Comparison of ENCODE assay signal across 1 cellular context in the genomic region with DNA sequence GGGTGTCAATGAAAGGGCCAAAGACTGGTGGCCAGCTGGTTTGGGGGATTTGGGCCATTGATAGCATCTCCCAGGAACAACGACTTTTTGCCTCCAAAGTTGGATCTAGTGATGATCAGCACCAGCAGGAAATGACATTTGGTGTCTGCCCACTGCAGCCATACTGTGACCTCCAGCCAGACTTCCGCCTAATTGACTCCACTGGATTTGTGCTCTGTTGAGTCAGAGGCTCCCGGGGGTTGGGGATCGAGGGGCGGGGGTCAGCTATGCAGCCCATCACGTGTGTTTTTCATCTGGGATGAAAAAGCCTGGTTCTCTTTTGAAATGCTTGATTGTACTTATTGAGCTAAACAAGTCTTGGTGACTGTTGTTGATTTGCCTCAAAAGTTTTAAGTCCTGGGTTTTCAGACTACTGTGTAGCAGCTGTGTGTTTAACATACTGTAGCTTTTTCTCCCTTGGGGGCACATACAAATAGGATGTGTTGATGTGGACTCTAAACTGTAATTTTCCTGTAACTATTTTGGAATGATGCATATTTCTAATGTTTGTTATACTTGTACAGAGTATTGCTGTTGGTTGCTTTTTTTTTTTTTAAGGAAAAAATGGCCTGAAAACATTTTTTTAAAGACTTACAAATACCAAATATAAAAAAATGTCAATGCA.
TF ChIP-seq lines count a peak whose summit lies in the region.

No MANE protein-coding gene starts in this region.

TF ChIP-seq in K562, 482 proteins besides CTCF, POLR2A, EP300 and RAD21:
- TF ChIP-seq, protein P1, sequence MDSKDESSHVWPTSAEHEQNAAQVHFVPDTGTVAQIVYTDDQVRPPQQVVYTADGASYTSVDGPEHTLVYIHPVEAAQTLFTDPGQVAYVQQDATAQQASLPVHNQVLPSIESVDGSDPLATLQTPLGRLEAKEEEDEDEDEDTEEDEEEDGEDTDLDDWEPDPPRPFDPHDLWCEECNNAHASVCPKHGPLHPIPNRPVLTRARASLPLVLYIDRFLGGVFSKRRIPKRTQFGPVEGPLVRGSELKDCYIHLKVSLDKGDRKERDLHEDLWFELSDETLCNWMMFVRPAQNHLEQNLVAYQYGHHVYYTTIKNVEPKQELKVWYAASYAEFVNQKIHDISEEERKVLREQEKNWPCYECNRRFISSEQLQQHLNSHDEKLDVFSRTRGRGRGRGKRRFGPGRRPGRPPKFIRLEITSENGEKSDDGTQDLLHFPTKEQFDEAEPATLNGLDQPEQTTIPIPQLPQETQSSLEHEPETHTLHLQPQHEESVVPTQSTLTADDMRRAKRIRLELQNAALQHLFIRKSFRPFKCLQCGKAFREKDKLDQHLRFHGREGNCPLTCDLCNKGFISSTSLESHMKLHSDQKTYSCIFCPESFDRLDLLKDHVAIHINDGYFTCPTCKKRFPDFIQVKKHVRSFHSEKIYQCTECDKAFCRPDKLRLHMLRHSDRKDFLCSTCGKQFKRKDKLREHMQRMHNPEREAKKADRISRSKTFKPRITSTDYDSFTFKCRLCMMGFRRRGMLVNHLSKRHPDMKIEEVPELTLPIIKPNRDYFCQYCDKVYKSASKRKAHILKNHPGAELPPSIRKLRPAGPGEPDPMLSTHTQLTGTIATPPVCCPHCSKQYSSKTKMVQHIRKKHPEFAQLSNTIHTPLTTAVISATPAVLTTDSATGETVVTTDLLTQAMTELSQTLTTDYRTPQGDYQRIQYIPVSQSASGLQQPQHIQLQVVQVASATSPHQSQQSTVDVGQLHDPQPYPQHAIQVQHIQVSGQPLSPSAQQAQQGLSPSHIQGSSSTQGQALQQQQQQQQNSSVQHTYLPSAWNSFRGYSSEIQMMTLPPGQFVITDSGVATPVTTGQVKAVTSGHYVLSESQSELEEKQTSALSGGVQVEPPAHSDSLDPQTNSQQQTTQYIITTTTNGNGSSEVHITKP (IDR thresholded peaks at IDR 0.05; ENCODE audit: partially characterized antibody): peak; percentile 89
- TF ChIP-seq ZKSCAN1 (IDR thresholded peaks at IDR 0.05; ENCODE audit: low read depth, low read length): no peak
TF ChIP-seq in K562: peak in this region for 1.
